ENCODE assay signal across 23 cellular contexts in the genomic region with DNA sequence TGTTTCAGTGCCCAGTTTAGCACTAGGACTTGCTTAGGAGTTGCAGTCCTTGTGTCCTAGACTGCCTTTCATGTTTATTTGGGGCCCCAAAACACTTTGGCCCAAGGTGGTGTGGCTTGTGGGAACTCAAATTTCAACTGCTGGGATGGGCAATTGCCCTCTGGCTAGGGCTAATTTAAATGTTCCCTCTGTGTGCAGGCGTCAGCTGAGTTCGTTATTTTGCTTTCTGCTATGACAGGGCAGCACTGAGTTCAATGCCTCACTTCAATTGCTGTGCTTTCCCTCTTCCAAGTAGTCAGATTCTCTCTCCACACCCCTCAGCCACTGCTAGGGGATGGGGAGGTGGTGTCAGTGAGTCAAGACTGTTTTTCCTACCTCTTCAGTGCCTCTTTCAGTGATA. TPM values are rescaled to one million over a fixed set of nuclear protein-coding genes. Genes with fewer than 3 reads are reported as not detected.
"Had no signal": no experiment of that assay in that cellular context is flagged by ENCODE, and none has a peak within 500 bp of the region (broad histone marks: within the 10 kb centered on the region; RNA-seq: fewer than 3 reads in every experiment).

No MANE protein-coding gene starts in this region.

- H3K4me1 ChIP-seq: SJSA1 had no signal

- H3K27ac ChIP-seq: SJSA1, SK-N-MC had no signal

- DNase-seq: IMR-90, Karpas-422, KG1, MG63, NCI-H1092, NCI-H1105 treated with DMSO at 0.1 percent for 48 hours, NCI-H1417 treated with DMSO at 0.1 percent for 48 hours, NCI-H146, NCI-H1694 treated with DMSO at 0.1 percent for 48 hours, NCI-H1930, NCI-H2081, NCI-H2107, NCI-H2227 treated with DMSO at 0.1 percent for 48 hours, NCI-H524, NCI-H526 treated with DMSO at 0.1 percent for 48 hours, NCI-H774, Right ventricle myocardium superior, RPMI8226, SIG-M5 had no signal

- H3K27me3 ChIP-seq: MG63, SJSA1 had no signal

- ATAC-seq: HepG2 had no signal

- H3K9me3 ChIP-seq: MG63, SJSA1 had no signal

- H3K4me3 ChIP-seq: MG63, SJSA1, SK-N-MC had no signal

- H3K36me3 ChIP-seq: MG63, SJSA1 had no signal

RNA-seq across cellular contexts. Expression of a gene that starts 51.1 kb away (rescaled TPM):
- total RNA-seq: HepG2, HT1080, IMR-90, Right ventricle myocardium superior, SJSA1 had no signal
- polyA plus RNA-seq: HepG2, IMR-90 had no signal
